Comparison of ENCODE assay signal across 9 cellular contexts in genomic region chr21:44927587-44928461, GRCh38. TPM values are rescaled to one million over a fixed set of nuclear protein-coding genes. Genes with fewer than 3 reads are reported as not detected.
DNase-seq lines count a peak whose midpoint lies in the region; ATAC-seq and TF ChIP-seq lines count a peak whose summit lies in the region.
"Had no signal": no experiment of that assay in that cellular context is flagged by ENCODE, and none has a peak within 500 bp of the region (broad histone marks: within the 10 kb centered on the region; RNA-seq: fewer than 3 reads in every experiment).

No MANE protein-coding gene starts in this region.

- peak overlapping the region; percentile 32 for H3K4me2 ChIP-seq in fibroblast of lung (ENCODE audit: extremely low read depth, insufficient read depth, low read length)

- peak; percentile 72 for DNase-seq in NOMO-1 treated with DMSO at 0.1 percent for 48 hours (lab: John Stamatoyannopoulos, UW; ENCODE audit: unreplicated experiment)
- peak; percentile 88 for DNase-seq in activated CD8-positive, alpha-beta memory T cell treated with anti-CD3 and anti-CD28 coated beads, Interleukin-2, amount 50 U/mL, for 48 hours
- peak in 1 of 2 donors; percentile 72 for DNase-seq in fibroblast of lung (ENCODE audit: low read depth in 2 of 2)
- no peak for DNase-seq in NCI-H2171 treated with DMSO at 0.1 percent for 48 hours (lab: John Stamatoyannopoulos, UW)
- no peak for DNase-seq in midbrain (lab: John Stamatoyannopoulos, UW)
- DNase-seq: gastrocnemius medialis had no signal

- ATAC-seq in GM18868 (IDR thresholded peaks at IDR 0.05; ENCODE audit: unreplicated experiment) (peak; percentile 47), HG03139 (IDR thresholded peaks at IDR 0.05; ENCODE audit: unreplicated experiment) (no peak)

- H3K9ac ChIP-seq in fibroblast of lung (ENCODE audit: insufficient read depth, low read length) (no peak overlapping the region), rectal smooth muscle tissue (ENCODE audit: low read length) (no peak overlapping the region)

- H4K20me1 ChIP-seq in fibroblast of lung (ENCODE audit: control insufficient read depth, extremely low read depth, insufficient read depth, low read length): no peaks in the 10 kb centered on the region

- no peaks in the 10 kb centered on the region for H3K36me3 ChIP-seq in fibroblast of lung (ENCODE audit: control insufficient read depth, insufficient read depth, low read length)
- no peaks in the 10 kb centered on the region for H3K36me3 ChIP-seq in rectal smooth muscle tissue (ENCODE audit: control insufficient read depth, insufficient read depth, low read length)
- H3K36me3 ChIP-seq: gastrocnemius medialis had no signal

- H3K27me3 ChIP-seq in fibroblast of lung (ENCODE audit: control insufficient read depth, insufficient read depth, low read length) (peaks cover 38% of the 10 kb centered on the region), rectal smooth muscle tissue (ENCODE audit: control insufficient read depth, insufficient read depth, low read length) (peaks cover 7% of the 10 kb centered on the region)

- no peak for TF ChIP-seq CTCF in fibroblast of lung (conservative IDR thresholded peaks at IDR 0.05 in 1 of 2, IDR thresholded peaks at IDR 0.05 in 1 of 2; ENCODE audit: low read depth in 1 of 2, low read length in 2 of 2)

- no peak overlapping the region for H3K27ac ChIP-seq in fibroblast of lung (ENCODE audit: insufficient read depth, low read length)
- H3K27ac ChIP-seq in rectal smooth muscle tissue (ENCODE audit: low read depth, low read length): no peak overlapping the region
- H3K27ac ChIP-seq: gastrocnemius medialis had no signal

- H3K9me3 ChIP-seq in fibroblast of lung (ENCODE audit: control insufficient read depth, insufficient read depth, low read depth, low read length): no peaks in the 10 kb centered on the region
- H3K9me3 ChIP-seq: gastrocnemius medialis had no signal

- H3K4me1 ChIP-seq in fibroblast of lung (ENCODE audit: control insufficient read depth, extremely low read depth, insufficient read depth, low read length): peaks cover 14% of the 10 kb centered on the region
- H3K4me1 ChIP-seq in rectal smooth muscle tissue (ENCODE audit: control insufficient read depth, insufficient read depth, low read length): no peaks in the 10 kb centered on the region

- H3K4me3 ChIP-seq in fibroblast of lung (replicated peaks in 1 of 4; ENCODE audit: control extremely low read depth in 1 of 4, insufficient read depth in 1 of 4, low read depth in 3 of 4, low read length in 4 of 4): no peak overlapping the region
- peak overlapping the region; percentile 47 for H3K4me3 ChIP-seq in rectal smooth muscle tissue (ENCODE audit: low read length)
- H3K4me3 ChIP-seq: gastrocnemius medialis had no signal

- no peaks in the 10 kb centered on the region for H3K79me2 ChIP-seq in fibroblast of lung (ENCODE audit: control insufficient read depth, insufficient read depth, low read length)

- no peak overlapping the region for H2AFZ ChIP-seq in fibroblast of lung (ENCODE audit: low read length)

RNA-seq across cellular contexts. Expression of gene ITGB2, which starts 7.1 kb away (rescaled TPM):
- not detected in 2 replicates for total RNA-seq in fibroblast of lung
- 0.05 TPM in 1 of 2 replicates, not detected in the other for polyA plus RNA-seq in fibroblast of lung
- polyA plus RNA-seq in fibroblast of lung (2012): not detected in 2 replicates
- polyA minus RNA-seq in fibroblast of lung (ENCODE audit: low replicate concordance): 0.63 TPM in 1 of 2 replicates, not detected in the other

RNA-seq across cellular contexts. Expression of gene SLX9, which starts 12.0 kb away (rescaled TPM):
- total RNA-seq in fibroblast of lung: 14.9 and 16.2 TPM in 2 replicates
- polyA plus RNA-seq in fibroblast of lung: 9.7 and 12.2 TPM in 2 replicates
- 21.1 and 28.0 TPM in 2 replicates for polyA plus RNA-seq in fibroblast of lung (2012)
- 0.63 and 3.6 TPM in 2 replicates for polyA minus RNA-seq in fibroblast of lung (ENCODE audit: low replicate concordance)

RNA-seq across cellular contexts. Expression of gene PTTG1IP, which starts 54.3 kb away (rescaled TPM):
- 159 and 240 TPM in 2 replicates for total RNA-seq in fibroblast of lung
- 209 and 229 TPM in 2 replicates for polyA plus RNA-seq in fibroblast of lung
- 167 and 182 TPM in 2 replicates for polyA plus RNA-seq in fibroblast of lung (2012)
- polyA minus RNA-seq in fibroblast of lung (ENCODE audit: low replicate concordance): 164 and 171 TPM in 2 replicates

Comparison
In these comparisons a context has a peak if more than half of its experiments do, and no peak if none do; other contexts are left out.
1. DNase-seq: peak in NOMO-1 treated with DMSO at 0.1 percent for 48 hours (single experiment) and activated CD8-positive, alpha-beta memory T cell treated with anti-CD3 and anti-CD28 coated beads, Interleukin-2, amount 50 U/mL, for 48 hours (single experiment); none in NCI-H2171 treated with DMSO at 0.1 percent for 48 hours (single experiment) and midbrain (single experiment).